In the genomic region with DNA sequence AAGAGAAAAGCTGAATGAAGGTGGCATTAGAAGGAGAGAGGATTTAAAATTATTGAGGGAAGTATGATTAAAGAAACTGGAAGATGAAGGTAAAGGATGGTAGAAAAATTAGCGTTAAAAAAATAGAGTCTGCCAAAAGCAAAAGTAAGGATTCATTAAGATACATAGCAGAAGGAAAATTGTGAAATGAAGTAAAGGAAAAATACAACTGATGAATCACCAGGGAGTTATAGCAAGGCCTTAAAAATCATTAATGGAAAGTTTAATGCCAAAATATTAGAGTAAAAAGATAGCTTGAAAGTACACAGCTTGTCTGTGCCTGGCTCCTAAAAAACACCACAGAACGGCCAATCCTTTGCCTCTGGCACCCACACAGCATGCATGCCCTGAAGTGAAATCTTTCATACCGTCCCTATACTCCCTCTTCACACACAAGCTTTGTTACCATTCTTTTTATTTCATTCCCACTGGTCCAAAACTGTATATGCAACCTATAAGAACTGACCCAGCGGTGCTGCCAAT, we compare ENCODE assay signal across 19 cellular contexts.
"Had no signal": no experiment of that assay in that cellular context is flagged by ENCODE, and none has a peak within 500 bp of the region (broad histone marks: within the 10 kb centered on the region; RNA-seq: fewer than 3 reads in every experiment).

No MANE protein-coding gene starts in this region.

- DNase-seq: activated CD4-positive, alpha-beta T cell treated with anti-CD3 and anti-CD28 coated beads, Interleukin-2, amount 50 U/mL, for 1 hour; activated CD4-positive, CD25-positive, alpha-beta regulatory T cell treated with anti-CD3 and anti-CD28 coated beads, Interleukin-2, amount 50 U/mL, for 72 hours; activated CD8-positive, alpha-beta memory T cell treated with anti-CD3 and anti-CD28 coated beads, Interleukin-2, amount 50 U/mL, for 4 hours; activated effector memory CD4-positive, alpha-beta T cell treated with Interleukin-2 at 50 U/mL for 16 hours; activated naive CD4-positive, alpha-beta T cell treated with anti-CD3 and anti-CD28 coated beads, Interleukin-2, amount 50 U/mL, for 16 hours; activated T-cell treated with anti-CD3 and anti-CD28 coated beads, Interleukin-2, amount 50 U/mL, for 48 hours; dermis blood vessel endothelial cell; effector memory CD8-positive, alpha-beta T cell; naive thymus-derived CD8-positive, alpha-beta T cell; pancreas; right lobe of liver; stimulated activated CD4-positive, alpha-beta T cell treated with anti-CD3 and anti-CD28 coated beads, Interleukin-4, amount 100 ng/mL, for 1 hour; stimulated activated naive CD8-positive, alpha-beta T cell treated with anti-CD3 and anti-CD28 coated beads, Interleukin-15, amount 100 ng/mL, for 72 hours; SW 1271; T-helper 2 cell had no signal

- H3K27ac ChIP-seq: cardiac muscle cell, pancreas, right lobe of liver, suprapubic skin, VCaP had no signal

- H3K27ac Mint-ChIP-seq: effector memory CD8-positive, alpha-beta T cell; naive thymus-derived CD8-positive, alpha-beta T cell; stimulated activated naive CD8-positive, alpha-beta T cell treated with anti-CD3 and anti-CD28 coated beads, Interleukin-15, amount 100 ng/mL, for 72 hours had no signal

- H3K4me2 ChIP-seq: smooth muscle cell had no signal

- FAIRE-seq: pancreas had no signal

- H3K4me3 ChIP-seq: cardiac muscle cell, pancreas, right lobe of liver, smooth muscle cell, suprapubic skin had no signal

- H3K9me3 ChIP-seq: pancreas, right lobe of liver, suprapubic skin had no signal

- H3K4me1 ChIP-seq: pancreas, right lobe of liver had no signal

- H3K27me3 ChIP-seq: cardiac muscle cell, pancreas, right lobe of liver, suprapubic skin had no signal

- H3K4me1 Mint-ChIP-seq: naive thymus-derived CD8-positive, alpha-beta T cell; stimulated activated naive CD8-positive, alpha-beta T cell treated with anti-CD3 and anti-CD28 coated beads, Interleukin-15, amount 100 ng/mL, for 72 hours had no signal

- H3K36me3 ChIP-seq: cardiac muscle cell, pancreas, right lobe of liver, suprapubic skin had no signal

- H3K4me3 Mint-ChIP-seq: effector memory CD8-positive, alpha-beta T cell; naive thymus-derived CD8-positive, alpha-beta T cell; stimulated activated naive CD8-positive, alpha-beta T cell treated with anti-CD3 and anti-CD28 coated beads, Interleukin-15, amount 100 ng/mL, for 72 hours had no signal

- H3K27me3 Mint-ChIP-seq: effector memory CD8-positive, alpha-beta T cell; naive thymus-derived CD8-positive, alpha-beta T cell; stimulated activated naive CD8-positive, alpha-beta T cell treated with anti-CD3 and anti-CD28 coated beads, Interleukin-15, amount 100 ng/mL, for 72 hours had no signal

- H3K9me3 Mint-ChIP-seq: effector memory CD8-positive, alpha-beta T cell; naive thymus-derived CD8-positive, alpha-beta T cell; stimulated activated naive CD8-positive, alpha-beta T cell treated with anti-CD3 and anti-CD28 coated beads, Interleukin-15, amount 100 ng/mL, for 72 hours had no signal
